10 cellular contexts compared by ENCODE assay signal in genomic region chr1:101410048-101410878, GRCh38.
A peak's percentile ranks its signal among the peaks of the same experiment; 100 is the strongest.
DNase-seq lines count a peak whose midpoint lies in the region; ATAC-seq and TF ChIP-seq lines count a peak whose summit lies in the region.
"Had no signal": no experiment of that assay in that cellular context is flagged by ENCODE, and none has a peak within 500 bp of the region (broad histone marks: within the 10 kb centered on the region; RNA-seq: fewer than 3 reads in every experiment).

No MANE protein-coding gene starts in this region.

- no peak for TF ChIP-seq CTCF in upper lobe of left lung (IDR thresholded peaks at IDR 0.05)

- H3K9ac ChIP-seq in Karpas-422 (ENCODE audit: low read length) = peak overlapping the region; percentile 54

- no peak overlapping the region for H2AFZ ChIP-seq in Karpas-422 (ENCODE audit: low read length)

- TF ChIP-seq POLR2A in upper lobe of left lung (IDR thresholded peaks at IDR 0.05) = no peak

- ATAC-seq in HG02759 (IDR thresholded peaks at IDR 0.05; ENCODE audit: unreplicated experiment) = peak; percentile 56
- ATAC-seq in stimulated activated naive CD8-positive, alpha-beta T cell treated with anti-CD3 and anti-CD28 coated beads, Interleukin-15, Interleukin-2, amounts not matched to agents 100 U/mL and 50 U/mL, for 24 hours = peak; percentile 86
- no peak for ATAC-seq in upper lobe of left lung (ENCODE audit: low FRiP score in 2 of 2)
- ATAC-seq: heart right ventricle had no signal

- no peaks in the 10 kb centered on the region for H3K27me3 ChIP-seq in Karpas-422 (ENCODE audit: low read length)
- no peaks in the 10 kb centered on the region for H3K27me3 ChIP-seq in upper lobe of left lung

- 0 out of 2 replicates have a peak, but pooled peaks cover 3% of the 10 kb centered on the region for H3K9me3 ChIP-seq in Karpas-422 (ENCODE audit: low read length)
- H3K9me3 ChIP-seq in upper lobe of left lung = no peaks in the 10 kb centered on the region

- H3K4me2 ChIP-seq in Karpas-422 (ENCODE audit: low read depth, low read length, poor library complexity, severe bottlenecking) = peak overlapping the region; percentile 80

- no peaks in the 10 kb centered on the region for H3K79me2 ChIP-seq in Karpas-422 (ENCODE audit: low read length)

- no peaks in the 10 kb centered on the region for H3K9me2 ChIP-seq in Karpas-422 (replicated peaks; ENCODE audit: insufficient read depth, low read length)

- H3K4me1 ChIP-seq in Karpas-422 (ENCODE audit: low read length) (peaks cover 62% of the 10 kb centered on the region), upper lobe of left lung (peaks cover 0 to 5% (median 0%) of the 10 kb centered on the region in 4 donors)
- H3K4me1 ChIP-seq: heart right ventricle had no signal

- DNase-seq in activated T-cell treated with anti-CD3 and anti-CD28 coated beads, Interleukin-2, amount 50 U/mL, for 48 hours = peak; percentile 29 to 31
- DNase-seq in activated T-cell treated with anti-CD3 and anti-CD28 coated beads for 4 hours = no peak
- peak; percentile 64 for DNase-seq in Karpas-422
- peak; percentile 23 for DNase-seq in stimulated activated naive CD8-positive, alpha-beta T cell treated with anti-CD3 and anti-CD28 coated beads, Interleukin-15, Interleukin-2, amounts not matched to agents 100 U/mL and 50 U/mL, for 24 hours
- DNase-seq in HCEC 1CT = no peak
- DNase-seq in upper lobe of left lung = no peak
- DNase-seq in NCI-H774 (lab: John Stamatoyannopoulos, UW) = no peak
- DNase-seq: heart right ventricle, NCI-H2107 had no signal

- H3K27ac ChIP-seq in Karpas-422 (ENCODE audit: low read length) (peak overlapping the region; percentile 99), upper lobe of left lung (no peak overlapping the region)
- H3K27ac ChIP-seq: heart right ventricle had no signal

- TF ChIP-seq EP300 in upper lobe of left lung (IDR thresholded peaks at IDR 0.05) = no peak

- H3K36me3 ChIP-seq in Karpas-422 (ENCODE audit: insufficient read depth, low read length) = peaks cover 9% of the 10 kb centered on the region; the same call in 1 of the 2 replicates
- H3K36me3 ChIP-seq in upper lobe of left lung = no peaks in the 10 kb centered on the region
- H3K36me3 ChIP-seq: heart right ventricle had no signal

- 35 to 38% methylated on average over 3 of the region's 3 CpGs for WGBS in upper lobe of left lung, 2 donors

- H4K20me1 ChIP-seq in Karpas-422 (ENCODE audit: insufficient read depth, low read depth, low read length) = no peaks in the 10 kb centered on the region

- H3K4me3 ChIP-seq in Karpas-422 (ENCODE audit: low read length) = peak overlapping the region; percentile 21
- H3K4me3 ChIP-seq in upper lobe of left lung = no peak overlapping the region
- H3K4me3 ChIP-seq: heart right ventricle had no signal

Comparison
In these comparisons a context has a peak if more than half of its experiments do, and no peak if none do; other contexts are left out.
1. DNase-seq: peak in activated T-cell treated with anti-CD3 and anti-CD28 coated beads, Interleukin-2, amount 50 U/mL, for 48 hours (2 of 2), Karpas-422 (single experiment) and stimulated activated naive CD8-positive, alpha-beta T cell treated with anti-CD3 and anti-CD28 coated beads, Interleukin-15, Interleukin-2, amounts not matched to agents 100 U/mL and 50 U/mL, for 24 hours (single experiment); none in activated T-cell treated with anti-CD3 and anti-CD28 coated beads for 4 hours (single experiment), HCEC 1CT (single experiment), upper lobe of left lung (0 of 2) and NCI-H774 (single experiment).
2. ATAC-seq: peak in HG02759 (single experiment) and stimulated activated naive CD8-positive, alpha-beta T cell treated with anti-CD3 and anti-CD28 coated beads, Interleukin-15, Interleukin-2, amounts not matched to agents 100 U/mL and 50 U/mL, for 24 hours (single experiment); none in upper lobe of left lung (0 of 2).